In genomic region chr5:9545301-9545958, GRCh38 we compare ENCODE assay signal across 9 cellular contexts. TPM values are rescaled to one million over a fixed set of nuclear protein-coding genes. Genes with fewer than 3 reads are reported as not detected.
DNase-seq lines count a peak whose midpoint lies in the region; ATAC-seq and TF ChIP-seq lines count a peak whose summit lies in the region.
"Had no signal": no experiment of that assay in that cellular context is flagged by ENCODE, and none has a peak within 500 bp of the region (broad histone marks: within the 10 kb centered on the region; RNA-seq: fewer than 3 reads in every experiment).

No MANE protein-coding gene starts in this region.

- no peak for TF ChIP-seq POLR2A in right lobe of liver (IDR thresholded peaks at IDR 0.05)

- H3K36me3 ChIP-seq in right lobe of liver = peaks cover 0 to 12% (median 0%) of the 10 kb centered on the region in 4 donors
- H3K36me3 ChIP-seq in urinary bladder (ENCODE audit: insufficient read depth) = peaks cover 1% of the 10 kb centered on the region

- H3K4me3 ChIP-seq in cardiac fibroblast (replicated peaks in 1 of 2; ENCODE audit: low read depth in 2 of 2, low read length in 2 of 2) = peak overlapping the region; percentile 57 to 92
- peak overlapping the region; percentile 51 to 83 (median 80) for H3K4me3 ChIP-seq in right lobe of liver
- H3K4me3 ChIP-seq in urinary bladder (ENCODE audit: low read depth, low read length) = peak overlapping the region; percentile 90

- H3K27me3 ChIP-seq in right lobe of liver = no peaks in the 10 kb centered on the region

- WGBS in right lobe of liver (ENCODE audit: insufficient coverage, low coverage, low lambda C conversion rate, missing lambda C conversion rate) = 0% methylated on average over 6 of the region's 59 CpGs
- WGBS in urinary bladder = 1% methylated on average over 59 of the region's 59 CpGs

- H3K9me3 ChIP-seq in right lobe of liver = no peaks in the 10 kb centered on the region

- TF ChIP-seq CTCF in cardiac fibroblast (IDR thresholded peaks at IDR 0.05; ENCODE audit: low read depth, low read length) (no peak), right lobe of liver (IDR thresholded peaks at IDR 0.05) (no peak)

- H3K9me3 Mint-ChIP-seq in activated naive CD4-positive, alpha-beta T cell treated with anti-CD3 and anti-CD28 coated beads for 36 hours = no peaks in the 10 kb centered on the region

- DNase-seq in activated naive CD4-positive, alpha-beta T cell treated with anti-CD3 and anti-CD28 coated beads for 36 hours = peak; percentile 5
- DNase-seq in activated naive CD4-positive, alpha-beta T cell (lab: John Stamatoyannopoulos, UW) = no peak
- DNase-seq in cardiac fibroblast (ENCODE audit: low read depth in 2 of 2) (no peak), right lobe of liver (peak in 1 of 3 donors; percentile 24), GOT3 (lab: John Stamatoyannopoulos, UW) (no peak)
- DNase-seq in activated CD4-positive, alpha-beta T cell treated with anti-CD3 and anti-CD28 coated beads, Interleukin-2, amount 50 U/mL, for 48 hours = no peak
- DNase-seq: Calu3 had no signal

- no peak for ATAC-seq in right lobe of liver
- ATAC-seq in GM21717 (IDR thresholded peaks at IDR 0.05; ENCODE audit: unreplicated experiment) = no peak

- no peak overlapping the region for H3K27ac Mint-ChIP-seq in activated naive CD4-positive, alpha-beta T cell treated with anti-CD3 and anti-CD28 coated beads for 36 hours

- intact Hi-C loops in activated naive CD4-positive, alpha-beta T cell treated with anti-CD3 and anti-CD28 coated beads for 36 hours (cut with micrococcal nuclease) = loop anchor here (10.0 kb wide), 2 partner anchors 391 to 1621 kb away; no protein-coding TSS in a partner anchor
- intact Hi-C loops in right lobe of liver (cut with DNase I) = no loop called here

- H3K27me3 Mint-ChIP-seq in activated naive CD4-positive, alpha-beta T cell treated with anti-CD3 and anti-CD28 coated beads for 36 hours (ENCODE audit: low read depth) = peaks cover 23% of the 10 kb centered on the region

- no peaks in the 10 kb centered on the region for H3K36me3 Mint-ChIP-seq in activated naive CD4-positive, alpha-beta T cell treated with anti-CD3 and anti-CD28 coated beads for 36 hours (ENCODE audit: low read depth)

- peak overlapping the region; percentile 55 for H3K4me3 Mint-ChIP-seq in activated naive CD4-positive, alpha-beta T cell treated with anti-CD3 and anti-CD28 coated beads for 36 hours

- peak overlapping the region in 1 of 3 donors; percentile 11 for H3K27ac ChIP-seq in right lobe of liver
- H3K27ac ChIP-seq in urinary bladder (ENCODE audit: low read depth) = no peak overlapping the region

- H3K4me1 Mint-ChIP-seq in activated naive CD4-positive, alpha-beta T cell treated with anti-CD3 and anti-CD28 coated beads for 36 hours (ENCODE audit: low read depth) = peaks cover 7% of the 10 kb centered on the region

- CTCF ChIA-PET in activated naive CD4-positive, alpha-beta T cell treated with anti-CD3 and anti-CD28 coated beads for 36 hours (lab: Charles Lee) = interaction anchor here (0.6 kb wide), 1 partner anchor 422 kb away, joined by 3 read pairs; no protein-coding TSS in a partner anchor

- H3K4me1 ChIP-seq in right lobe of liver (peaks cover 0 to 18% (median 3%) of the 10 kb centered on the region in 4 donors), urinary bladder (ENCODE audit: insufficient read depth) (no peaks in the 10 kb centered on the region)

RNA-seq across cellular contexts. Expression of gene SEMA5A, which starts 0.4 kb away (rescaled TPM):
- total RNA-seq in activated naive CD4-positive, alpha-beta T cell treated with anti-CD3 and anti-CD28 coated beads for 36 hours = not detected
- 10 to 100 TPM in 1 of 6 experiments, 1 to 10 TPM in 5; 3.1 to 12.6 (median 5.7) TPM for total RNA-seq in right lobe of liver
- total RNA-seq in urinary bladder = 78.6 TPM
- polyA plus RNA-seq in urinary bladder = 4.2 TPM
